In genomic region chr12:15220961-15221885, GRCh38 we compare ENCODE assay signal across 7 cellular contexts. TPM values are rescaled to one million over a fixed set of nuclear protein-coding genes. Genes with fewer than 3 reads are reported as not detected.
A peak's percentile ranks its signal among the peaks of the same experiment; 100 is the strongest.
DNase-seq lines count a peak whose midpoint lies in the region; ATAC-seq and TF ChIP-seq lines count a peak whose summit lies in the region.

A gene with protein sequence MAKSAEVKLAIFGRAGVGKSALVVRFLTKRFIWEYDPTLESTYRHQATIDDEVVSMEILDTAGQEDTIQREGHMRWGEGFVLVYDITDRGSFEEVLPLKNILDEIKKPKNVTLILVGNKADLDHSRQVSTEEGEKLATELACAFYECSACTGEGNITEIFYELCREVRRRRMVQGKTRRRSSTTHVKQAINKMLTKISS (minus strand): TSS chr12:15221417. CDS start chr12:15217489, 3,928 bp downstream.

- DNase-seq in NCI-H146 (lab: John Stamatoyannopoulos, UW) (peak; percentile 87), colonic mucosa (peak; percentile 80), left kidney (ENCODE audit: low read depth, low spot score) (peak; percentile 96)
- DNase-seq in activated CD4-positive, alpha-beta T cell treated with anti-CD3 and anti-CD28 coated beads for 48 hours: peak; percentile 82
- peak; percentile 63 for DNase-seq in stimulated activated CD4-positive, alpha-beta T cell treated with anti-CD3 and anti-CD28 coated beads, Interleukin-1b, Interleukin-23, amount 100 ng/mL, for 48 hours

- intact Hi-C loops in colonic mucosa (cut with DNase I): loop anchor here (5.0 kb wide), 3 partner anchors 46 to 224 kb away; no protein-coding TSS in a partner anchor

- peak; percentile 92 for TF ChIP-seq CTCF in colonic mucosa (IDR thresholded peaks at IDR 0.05)

- H3K27me3 ChIP-seq in colonic mucosa: no peaks in the 10 kb centered on the region

- peak within 1 kb of the TSS; percentile 32 for H3K4me3 ChIP-seq in colonic mucosa

- no peaks in the 10 kb centered on the region for H3K9me3 ChIP-seq in colonic mucosa

- peak within 1 kb of the TSS; percentile 52 to 57 for H3K9ac ChIP-seq in colonic mucosa (ENCODE audit: low read depth in 2 of 2, low read length in 2 of 2)

- ATAC-seq in GM18499 (IDR thresholded peaks at IDR 0.05; ENCODE audit: insufficient read depth, unreplicated experiment) (peak; percentile 71), HG02759 (IDR thresholded peaks at IDR 0.05; ENCODE audit: unreplicated experiment) (peak; percentile 98)

- peak within 1 kb of the TSS; percentile 54 for H3K27ac ChIP-seq in colonic mucosa

- H3K4me1 ChIP-seq in colonic mucosa: no peaks in the 10 kb centered on the region

- H3K36me3 ChIP-seq in colonic mucosa: no peaks in the 10 kb centered on the region

RNA-seq across cellular contexts. Expression of the gene that starts here (rescaled TPM):
- 1 to 10 TPM in 1 of 2 donors, under 1 TPM in 1; 0.84 to 5.3 TPM for total RNA-seq in colonic mucosa

Comparison
In these comparisons a context has a peak if more than half of its experiments do, and no peak if none do; other contexts are left out.
1. Peak in every context shown above with its lines: DNase-seq, ATAC-seq, H3K4me3 ChIP-seq and H3K27ac ChIP-seq.